Comparison of ENCODE assay signal across 16 cellular contexts in the genomic region with DNA sequence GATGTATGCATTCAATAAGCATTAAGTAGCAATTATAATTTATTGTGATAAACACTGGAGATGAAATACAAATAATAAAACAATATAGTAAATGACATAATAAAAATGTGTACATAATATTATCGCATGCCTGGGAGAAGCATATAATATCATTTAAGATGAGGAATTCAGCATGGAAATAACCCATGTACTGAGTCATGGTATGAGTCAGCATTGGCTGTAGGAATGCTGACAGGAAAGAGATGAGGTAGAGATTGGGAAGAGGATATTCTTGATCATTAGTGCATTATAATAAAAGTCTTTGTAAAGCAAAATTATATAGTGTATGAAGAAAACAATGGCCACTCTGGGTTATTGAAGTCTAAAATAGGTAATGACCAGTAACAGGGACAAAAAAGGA.
DNase-seq lines count a peak whose midpoint lies in the region; ATAC-seq, FAIRE-seq and TF ChIP-seq lines count a peak whose summit lies in the region.
"Had no signal": no experiment of that assay in that cellular context is flagged by ENCODE, and none has a peak within 500 bp of the region (broad histone marks: within the 10 kb centered on the region; RNA-seq: fewer than 3 reads in every experiment).

No MANE protein-coding gene starts in this region.

- intact Hi-C loops in gastrocnemius medialis (cut with DNase I; ENCODE audit: low total_unique reads): no loop called here

- no peaks in the 10 kb centered on the region for H3K9me3 ChIP-seq in MG63
- no peaks in the 10 kb centered on the region for H3K9me3 ChIP-seq in gastrocnemius medialis

- FAIRE-seq in bronchial epithelial cell (lab: Jason Lieb, UNC): no peak

- no peak overlapping the region for H3K4me3 ChIP-seq in AG10803 (ENCODE audit: low read length)
- no peak overlapping the region for H3K4me3 ChIP-seq in MG63
- no peak overlapping the region for H3K4me3 ChIP-seq in bronchial epithelial cell (ENCODE audit: low read depth, low read length)
- H3K4me3 ChIP-seq in gastrocnemius medialis: no peak overlapping the region

- H3K27ac ChIP-seq in gastrocnemius medialis: no peak overlapping the region
- H3K27ac ChIP-seq: epithelial cell of prostate had no signal

- in situ Hi-C loops in gastrocnemius medialis (cut with MboI; ENCODE audit: low sequenced_read_pairs in 4 of 4): no loop called here

- H3K36me3 ChIP-seq in MG63: no peaks in the 10 kb centered on the region
- no peaks in the 10 kb centered on the region for H3K36me3 ChIP-seq in bronchial epithelial cell (ENCODE audit: control insufficient read depth, insufficient read depth, low read length)
- no peaks in the 10 kb centered on the region for H3K36me3 ChIP-seq in gastrocnemius medialis

- H3K27me3 ChIP-seq in MG63 (no peaks in the 10 kb centered on the region), bronchial epithelial cell (ENCODE audit: control insufficient read depth, insufficient read depth, low read length) (no peaks in the 10 kb centered on the region), gastrocnemius medialis (no peaks in the 10 kb centered on the region)

- peak; percentile 27 for DNase-seq in AG10803 (ENCODE audit: low read depth)
- peak; percentile 25 for DNase-seq in MG63
- peak; percentile 76 for DNase-seq in bronchial epithelial cell (ENCODE audit: low read depth)
- peak; percentile 16 for DNase-seq in hepatic stellate cell (ENCODE audit: low spot score)
- no peak for DNase-seq in hypothalamus (lab: John Stamatoyannopoulos, UW)
- no peak for DNase-seq in gastrocnemius medialis
- DNase-seq: activated T-cell treated with anti-CD3 and anti-CD28 coated beads for 4 hours; anterior cingulate cortex; immature natural killer cell; NCI-H1694; NCI-H82; retina; stimulated activated naive CD8-positive, alpha-beta T cell treated with anti-CD3 and anti-CD28 coated beads, Interleukin-15, amount 100 ng/mL, for 72 hours had no signal

- ATAC-seq in gastrocnemius medialis (no peak), HG03432 (IDR thresholded peaks at IDR 0.05; ENCODE audit: unreplicated experiment) (no peak), HG03025 (IDR thresholded peaks at IDR 0.05; ENCODE audit: low FRiP score, unreplicated experiment) (no peak)
- ATAC-seq: stimulated activated naive CD8-positive, alpha-beta T cell treated with anti-CD3 and anti-CD28 coated beads, Interleukin-15, amount 100 ng/mL, for 72 hours had no signal

- no peak for TF ChIP-seq CTCF in AG10803 (conservative IDR thresholded peaks at IDR 0.05; ENCODE audit: low read length)
- TF ChIP-seq CTCF in bronchial epithelial cell (IDR thresholded peaks at IDR 0.05; ENCODE audit: insufficient read depth, low read length, severe bottlenecking): no peak
- no peak for TF ChIP-seq CTCF in gastrocnemius medialis (IDR thresholded peaks at IDR 0.05 in 4 of 5, conservative IDR thresholded peaks at IDR 0.05 in 1 of 5)

- H3K4me1 ChIP-seq in gastrocnemius medialis: no peaks in the 10 kb centered on the region

- no peak for TF ChIP-seq POLR2A in gastrocnemius medialis (IDR thresholded peaks at IDR 0.05)

Comparison
In these comparisons a context has a peak if more than half of its experiments do, and no peak if none do; other contexts are left out.
1. DNase-seq: peak in AG10803 (single experiment), MG63 (single experiment), bronchial epithelial cell (single experiment) and hepatic stellate cell (single experiment); none in hypothalamus (0 of 51) and gastrocnemius medialis (0 of 2).